8 cellular contexts compared by ENCODE assay signal in the genomic region with DNA sequence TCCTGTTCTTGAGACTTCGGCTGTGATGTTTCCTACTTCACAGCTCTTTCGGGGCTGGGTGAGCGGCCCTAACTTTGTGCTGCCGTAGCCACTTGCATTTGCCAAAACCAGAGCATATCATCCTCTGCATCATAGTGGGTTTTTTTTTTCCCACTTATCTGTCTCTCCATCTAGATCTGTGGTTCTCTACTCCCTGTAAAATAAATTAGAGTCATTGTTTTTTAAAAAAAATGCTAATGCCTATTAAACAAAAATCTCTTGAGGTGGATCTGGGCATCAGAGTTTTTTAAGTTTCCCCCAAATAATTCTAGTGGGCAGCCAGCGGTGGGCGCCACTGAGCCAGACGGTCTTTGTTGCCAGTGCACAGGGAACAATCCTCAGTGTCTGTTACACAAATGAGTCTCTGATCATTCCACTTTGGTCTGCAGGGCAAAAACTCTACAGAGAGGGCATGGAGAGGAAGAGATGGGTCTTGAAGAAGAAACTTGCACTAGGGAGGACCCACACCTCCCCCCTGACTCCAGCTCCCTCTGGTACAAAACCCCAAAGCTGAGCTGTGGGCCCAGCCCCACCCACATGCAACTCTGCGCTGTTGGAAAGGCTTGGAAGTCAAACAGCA.
A peak's percentile ranks its signal among the peaks of the same experiment; 100 is the strongest.
DNase-seq lines count a peak whose midpoint lies in the region; ATAC-seq, FAIRE-seq and TF ChIP-seq lines count a peak whose summit lies in the region.

No MANE protein-coding gene starts in this region.

- H3K9me3 ChIP-seq in NT2/D1 (ENCODE audit: insufficient read depth, low read length) = no peaks in the 10 kb centered on the region
- H3K9me3 ChIP-seq in GM12878 (replicated peaks; ENCODE audit: control insufficient read depth, insufficient read depth, low read length) = no peaks in the 10 kb centered on the region
- H3K9me3 ChIP-seq in smooth muscle cell (replicated peaks; ENCODE audit: low read depth) = no peaks in the 10 kb centered on the region
- no peaks in the 10 kb centered on the region for H3K9me3 ChIP-seq in suprapubic skin

- BruUV-seq in GM12878 (replicated peaks; lab: Mats Ljungman, UMichigan) = no TSS peak

- H3K4me2 ChIP-seq in GM12878 (ENCODE audit: control insufficient read depth, insufficient read depth) = peak overlapping the region; percentile 48
- no peak overlapping the region for H3K4me2 ChIP-seq in smooth muscle cell

- peaks cover 27% of the 10 kb centered on the region for H3K4me1 ChIP-seq in NT2/D1 (ENCODE audit: insufficient read depth, insufficient read length)
- H3K4me1 ChIP-seq in GM12878 (ENCODE audit: control insufficient read depth, insufficient read depth, low read length) = peaks cover 57% of the 10 kb centered on the region
- H3K4me1 ChIP-seq in smooth muscle cell (ENCODE audit: low read depth) = peaks cover 34% of the 10 kb centered on the region
- peaks cover 30% of the 10 kb centered on the region for H3K4me1 ChIP-seq in suprapubic skin

- H3K27ac ChIP-seq in GM12878 (ENCODE audit: control insufficient read depth, insufficient read depth) (peak overlapping the region; percentile 90), smooth muscle cell (ENCODE audit: low read depth) (no peak overlapping the region), suprapubic skin (no peak overlapping the region)

- 49% methylated on average over 8 of the region's 8 CpGs for WGBS in GM12878 (ENCODE audit: insufficient coverage, insufficient replicate concordance, low lambda C conversion rate, missing lambda C conversion rate)
- WGBS in smooth muscle cell (ENCODE audit: low lambda C conversion rate) = 64% methylated on average over 8 of the region's 8 CpGs
- 72% methylated on average over 8 of the region's 8 CpGs for WGBS in suprapubic skin

- TF ChIP-seq CTCF in GM12878 (IDR thresholded peaks at IDR 0.05 in 2 of 3, conservative IDR thresholded peaks at IDR 0.05 in 1 of 3; ENCODE audit: control insufficient read depth in 2 of 3, extremely low read depth in 1 of 3, insufficient read depth in 1 of 3, low read depth in 3 of 3, low read length in 3 of 3) (peak; percentile 45 to 75 (median 67)), smooth muscle cell (IDR thresholded peaks at IDR 0.05; ENCODE audit: borderline replicate concordance, insufficient read depth, poor library complexity, severe bottlenecking) (peak; percentile 11), suprapubic skin (IDR thresholded peaks at IDR 0.05) (no peak)

- H2AFZ ChIP-seq in GM12878 (ENCODE audit: control insufficient read depth, low read depth, low read length) (no peak overlapping the region; the same call in 1 of the 2 replicates), smooth muscle cell (ENCODE audit: low read depth) (no peak overlapping the region)

- H3K79me2 ChIP-seq in GM12878 (ENCODE audit: control insufficient read depth, insufficient read depth, low read length) = peaks cover 2% of the 10 kb centered on the region; the same call in 1 of the 2 replicates
- H3K79me2 ChIP-seq in smooth muscle cell (ENCODE audit: low read depth) = no peaks in the 10 kb centered on the region

- H3K9ac ChIP-seq in NT2/D1 (ENCODE audit: insufficient read length, low read depth) = peak overlapping the region; percentile 52
- peak overlapping the region; percentile 37 for H3K9ac ChIP-seq in GM12878 (ENCODE audit: control insufficient read depth, insufficient read depth, low read length)
- H3K9ac ChIP-seq in smooth muscle cell (ENCODE audit: low read depth) = no peak overlapping the region

- FAIRE-seq in GM12892 (lab: Jason Lieb, UNC) = peak; percentile 44
- no peak for FAIRE-seq in GM12878 (lab: Jason Lieb, UNC)

- POLR2A ChIA-PET in GM12878 (lab: Charles Lee) = interaction anchor here (0.9 to 4.7 kb wide), 3 partner anchors 23 to 27 kb away, joined by 3 to 33 read pairs (median 5); no protein-coding TSS in a partner anchor

- no peaks in the 10 kb centered on the region for H3K36me3 ChIP-seq in NT2/D1 (ENCODE audit: insufficient read depth, insufficient read length, low read length)
- H3K36me3 ChIP-seq in GM12878 (ENCODE audit: control insufficient read depth in 2 of 2, insufficient read depth in 2 of 2, low read length in 1 of 2) = no peaks in the 10 kb centered on the region
- H3K36me3 ChIP-seq in smooth muscle cell (ENCODE audit: low read depth) = no peaks in the 10 kb centered on the region
- no peaks in the 10 kb centered on the region for H3K36me3 ChIP-seq in suprapubic skin

- H3K4me3 ChIP-seq in NT2/D1 (ENCODE audit: insufficient read length, low read depth) = no peak overlapping the region
- no peak overlapping the region for H3K4me3 ChIP-seq in GM12878
- no peak overlapping the region for H3K4me3 ChIP-seq in smooth muscle cell
- H3K4me3 ChIP-seq in suprapubic skin = no peak overlapping the region

- SMC1A ChIA-PET in GM12878 (lab: Charles Lee; ENCODE audit: uncharacterized antibody, unreplicated experiment) = interaction anchor here (0.6 to 5.5 kb wide), 21 partner anchors 9 to 444 kb away, joined by 3 to 70 read pairs (median 7); no protein-coding TSS in a partner anchor

- RAD21 ChIA-PET in GM12878 (lab: Charles Lee; ENCODE audit: unreplicated experiment) = interaction anchor here (0.7 to 5.0 kb wide), 11 partner anchors 14 to 445 kb away, joined by 3 to 98 read pairs (median 9); no protein-coding TSS in a partner anchor

- H3K27me3 ChIP-seq in NT2/D1 (ENCODE audit: insufficient read depth, insufficient read length) = no peaks in the 10 kb centered on the region
- no peaks in the 10 kb centered on the region for H3K27me3 ChIP-seq in GM12878 (replicated peaks in 1 of 2; ENCODE audit: control insufficient read depth in 2 of 2, insufficient read depth in 2 of 2, low read length in 1 of 2)
- no peaks in the 10 kb centered on the region for H3K27me3 ChIP-seq in smooth muscle cell (ENCODE audit: low read depth)
- H3K27me3 ChIP-seq in suprapubic skin = no peaks in the 10 kb centered on the region

- TF ChIP-seq POLR2A in GM12892 (IDR thresholded peaks at IDR 0.05; ENCODE audit: low read depth, low read length) (no peak), GM12878 (IDR thresholded peaks at IDR 0.05; ENCODE audit: low read depth, low read length) (no peak), suprapubic skin (IDR thresholded peaks at IDR 0.05) (no peak)

- TF ChIP-seq RAD21 in GM12878 (IDR thresholded peaks at IDR 0.05; ENCODE audit: insufficient read depth, low read depth, low read length) = peak; percentile 60

- in situ Hi-C loops in GM12878 (cut with MboI) = no loop called here

- intact Hi-C loops in GM12878 (cut with micrococcal nuclease; ENCODE audit: unreplicated experiment) = loop anchor here (2.0 to 5.0 kb wide), 2 partner anchors 106 to 126 kb away; no protein-coding TSS in a partner anchor

- peaks cover 13% of the 10 kb centered on the region for H3F3A ChIP-seq in smooth muscle cell (ENCODE audit: low read depth)

- ATAC-seq in GM12878 (peak; percentile 4; the same call in 2 of the 3 replicates), GM18870 (IDR thresholded peaks at IDR 0.05; ENCODE audit: unreplicated experiment) (no peak)

- TF ChIP-seq EP300 in GM12878 (IDR thresholded peaks at IDR 0.05; ENCODE audit: borderline replicate concordance in 1 of 2, control insufficient read depth in 1 of 2, low read depth in 2 of 2, low read length in 2 of 2) = no peak
- TF ChIP-seq EP300 in suprapubic skin (IDR thresholded peaks at IDR 0.05) = no peak

- DNase-seq in GM12892 (ENCODE audit: insufficient read length) (no peak), NT2/D1 (ENCODE audit: low read depth, low spot score) (peak; percentile 80), GM12878 (ENCODE audit: low read depth, low spot score) (no peak), smooth muscle cell (lab: John Stamatoyannopoulos, UW; ENCODE audit: unreplicated experiment) (no peak), pons (ENCODE audit: low spot score) (no peak), suprapubic skin (ENCODE audit: low spot score in 2 of 2) (no peak), SW480 (ENCODE audit: low spot score) (no peak)

- CTCF ChIA-PET in GM12878 (lab: Yijun Ruan, JAX) = interaction anchor here (0.6 to 5.0 kb wide), 17 partner anchors 9 to 428 kb away, joined by 3 to 79 read pairs (median 5); no protein-coding TSS in a partner anchor

- H4K20me1 ChIP-seq in GM12878 (ENCODE audit: control insufficient read depth, insufficient read depth) = no peaks in the 10 kb centered on the region
- no peaks in the 10 kb centered on the region for H4K20me1 ChIP-seq in smooth muscle cell (ENCODE audit: low read depth)

TF ChIP-seq in GM12878, 131 proteins besides CTCF, POLR2A, EP300 and RAD21 (continues in another document):
- no peak for TF ChIP-seq BMI1 (IDR thresholded peaks at IDR 0.05; ENCODE audit: borderline replicate concordance)
- 0 out of 2 replicates have a peak, but pooled peaks have one; percentile 17 for TF ChIP-seq ZNF217 (IDR thresholded peaks at IDR 0.05)
- 0 out of 2 replicates have a peak, but pooled peaks have one; percentile 22 for TF ChIP-seq RUNX3 (IDR thresholded peaks at IDR 0.05; ENCODE audit: low read length)
- peak; percentile 18; the same call in 1 of the 2 replicates for TF ChIP-seq SMARCA5 (IDR thresholded peaks at IDR 0.05)
- peak; percentile 38; the same call in 1 of the 2 replicates for TF ChIP-seq SMC3 (IDR thresholded peaks at IDR 0.05; ENCODE audit: borderline replicate concordance, low read length)

Comparison
In these comparisons a context has a peak if more than half of its experiments do, and no peak if none do; other contexts are left out.
1. CTCF ChIP-seq: peak in GM12878 (3 of 3) and smooth muscle cell (single experiment); none in suprapubic skin (0 of 2).